Comparison of ENCODE assay signal across 8 cellular contexts in genomic region chr9:73107489-73108069, GRCh38. TPM values are rescaled to one million over a fixed set of nuclear protein-coding genes. Genes with fewer than 3 reads are reported as not detected.
DNase-seq lines count a peak whose midpoint lies in the region; ATAC-seq, FAIRE-seq and TF ChIP-seq lines count a peak whose summit lies in the region.
"Not testable (repeated sequence)": the region's sequence is repeated elsewhere in the genome, so short reads cannot be mapped to it uniquely, and the experiment has no call there.

No MANE protein-coding gene starts in this region.

- not testable (repeated sequence) for H3K4me3 Mint-ChIP-seq in activated naive CD8-positive, alpha-beta T cell treated with anti-CD3 and anti-CD28 coated beads, Interleukin-2, amount 10 ng/mL, durations not matched to agents 7 days and 5 days; progenitor cell of endocrine pancreas (ENCODE audit: low read depth)

- intact Hi-C loops in uterus (cut with DNase I; ENCODE audit: low total_unique reads): not testable (repeated sequence)

- peak; percentile 95 for ATAC-seq in HG02610 (IDR thresholded peaks at IDR 0.05; ENCODE audit: unreplicated experiment)
- peak; percentile 92 for ATAC-seq in activated naive CD8-positive, alpha-beta T cell treated with anti-CD3 and anti-CD28 coated beads, Interleukin-2, amount 10 ng/mL, durations not matched to agents 7 days and 5 days (ENCODE audit: low read depth)

- POLR2A ChIA-PET in activated naive CD8-positive, alpha-beta T cell treated with anti-CD3 and anti-CD28 coated beads, Interleukin-2, amount 10 ng/mL, durations not matched to agents 7 days and 5 days (lab: Charles Lee): interaction anchor here (0.8 kb wide), 1 partner anchor 25 kb away, joined by 6 read pairs; no protein-coding TSS in a partner anchor

- H3K4me1 ChIP-seq in cardiac muscle cell (ENCODE audit: low read depth); uterus: not testable (repeated sequence)

- not testable (repeated sequence) for H3K27me3 Mint-ChIP-seq in activated naive CD8-positive, alpha-beta T cell treated with anti-CD3 and anti-CD28 coated beads, Interleukin-2, amount 10 ng/mL, durations not matched to agents 7 days and 5 days
- H3K27me3 Mint-ChIP-seq in progenitor cell of endocrine pancreas: peaks cover 27% of the 10 kb centered on the region

- not testable (repeated sequence) for H3K27me3 ChIP-seq in cardiac muscle cell, uterus

- H3K27ac ChIP-seq in cardiac muscle cell, uterus: not testable (repeated sequence)

- H3K9me3 ChIP-seq in cardiac muscle cell (ENCODE audit: low read depth); uterus: not testable (repeated sequence)

- TF ChIP-seq CTCF in cardiac muscle cell (IDR thresholded peaks at IDR 0.05; ENCODE audit: low read depth, low read length) (peak; percentile 79), progenitor cell of endocrine pancreas (IDR thresholded peaks at IDR 0.05; ENCODE audit: unreplicated experiment) (peak; percentile 45), uterus (IDR thresholded peaks at IDR 0.05) (peak; percentile 57 to 79 (median 72))

- not testable (repeated sequence) for TF ChIP-seq POLR2A in GM12891 (IDR thresholded peaks at IDR 0.05; ENCODE audit: low read depth, low read length); uterus (IDR thresholded peaks at IDR 0.05)

- not testable (repeated sequence) for H3K4me3 ChIP-seq in cardiac muscle cell, uterus

- not testable (repeated sequence) for H3K9me3 Mint-ChIP-seq in activated naive CD8-positive, alpha-beta T cell treated with anti-CD3 and anti-CD28 coated beads, Interleukin-2, amount 10 ng/mL, durations not matched to agents 7 days and 5 days; progenitor cell of endocrine pancreas (ENCODE audit: low read depth)

- FAIRE-seq in GM12891 (lab: Jason Lieb, UNC): peak; percentile 94

- not testable (repeated sequence) for H3K4me1 Mint-ChIP-seq in activated naive CD8-positive, alpha-beta T cell treated with anti-CD3 and anti-CD28 coated beads, Interleukin-2, amount 10 ng/mL, durations not matched to agents 7 days and 5 days; progenitor cell of endocrine pancreas (ENCODE audit: low read depth)

- peak; percentile 9 for DNase-seq in GM12891 (ENCODE audit: insufficient read length, low spot score)
- DNase-seq in NAMALWA (ENCODE audit: low spot score): peak; percentile 68
- peak; percentile 16 to 63 (median 45) for DNase-seq in T-helper 1 cell
- DNase-seq in activated naive CD8-positive, alpha-beta T cell treated with anti-CD3 and anti-CD28 coated beads, Interleukin-2, amount 10 ng/mL, durations not matched to agents 7 days and 5 days; progenitor cell of endocrine pancreas (ENCODE audit: low spot score, unreplicated experiment): not testable (repeated sequence)
- DNase-seq in cardiac muscle cell (ENCODE audit: low read depth in 1 of 2, low spot score in 1 of 2): peak; percentile 43 to 70
- DNase-seq in uterus: peak; percentile 32 to 51

- not testable (repeated sequence) for H3K27ac Mint-ChIP-seq in activated naive CD8-positive, alpha-beta T cell treated with anti-CD3 and anti-CD28 coated beads, Interleukin-2, amount 10 ng/mL, durations not matched to agents 7 days and 5 days; progenitor cell of endocrine pancreas

- H3K36me3 Mint-ChIP-seq in activated naive CD8-positive, alpha-beta T cell treated with anti-CD3 and anti-CD28 coated beads, Interleukin-2, amount 10 ng/mL, durations not matched to agents 7 days and 5 days; progenitor cell of endocrine pancreas (ENCODE audit: insufficient read depth): not testable (repeated sequence)

- H3K36me3 ChIP-seq in cardiac muscle cell, uterus: not testable (repeated sequence)

RNA-seq across cellular contexts. Expression of gene ANXA1, which starts 44.1 kb away (rescaled TPM):
- polyA plus RNA-seq in GM12891 (2012; ENCODE audit: low read depth, missing spikeins): 13.0 TPM
- 100 to 1,000 TPM; 171 to 187 TPM for total RNA-seq in activated naive CD8-positive, alpha-beta T cell treated with anti-CD3 and anti-CD28 coated beads, Interleukin-2, amount 10 ng/mL, durations not matched to agents 7 days and 5 days
- total RNA-seq in cardiac muscle cell (1.2 and 8.8 TPM in 2 replicates), progenitor cell of endocrine pancreas (1.1 and 3.1 TPM in 2 replicates), uterus (100 to 1,000 TPM; 101 to 281 (median 187) TPM)
- 3.9 and 13.7 TPM in 2 replicates for polyA plus RNA-seq in cardiac muscle cell

Comparison
In these comparisons a context has a peak if more than half of its experiments do, and no peak if none do; other contexts are left out.
1. RNA of gene ANXA1, which starts 44.1 kb away (total RNA-seq): 101 to 281 TPM in uterus and 171 to 187 TPM in activated naive CD8-positive, alpha-beta T cell treated with anti-CD3 and anti-CD28 coated beads, Interleukin-2, amount 10 ng/mL, durations not matched to agents 7 days and 5 days; 1.2 to 8.8 TPM in cardiac muscle cell and 1.1 to 3.1 TPM in progenitor cell of endocrine pancreas; every median in the first group is over 10 times any median in the second.
2. Peak in every context shown above with its lines, with median percentiles within 50 percentile points of each other: CTCF ChIP-seq.